In the genomic region with DNA sequence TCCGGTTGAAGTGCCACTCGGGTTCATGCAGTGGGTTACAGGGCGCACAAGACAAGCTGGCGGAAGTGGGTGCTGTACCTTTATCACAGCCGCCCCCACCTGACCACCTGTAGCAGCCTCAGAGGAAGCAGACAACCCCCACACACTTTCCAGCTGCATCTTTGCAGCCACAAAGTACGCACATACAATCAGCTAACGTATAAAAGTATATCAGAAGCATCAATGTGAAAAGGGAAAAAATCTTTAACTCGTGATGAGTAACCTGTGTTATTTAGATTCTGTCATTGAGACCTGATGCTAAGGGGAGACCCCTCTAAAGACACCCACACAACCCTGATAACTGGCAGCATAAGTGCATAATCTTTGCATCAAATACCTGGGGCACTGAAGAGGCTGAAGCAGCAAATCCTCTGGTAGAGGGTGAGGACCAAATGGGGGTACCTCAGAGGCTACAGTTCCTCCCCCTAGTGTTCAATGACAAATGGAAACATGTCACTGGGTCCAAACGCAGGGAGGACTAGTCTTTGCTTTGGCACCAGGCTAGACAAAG, we compare ENCODE assay signal across 9 cellular contexts. TPM values are rescaled to one million over a fixed set of nuclear protein-coding genes. Genes with fewer than 3 reads are reported as not detected.
DNase-seq lines count a peak whose midpoint lies in the region; ATAC-seq and TF ChIP-seq lines count a peak whose summit lies in the region.
"Had no signal": no experiment of that assay in that cellular context is flagged by ENCODE, and none has a peak within 500 bp of the region (broad histone marks: within the 10 kb centered on the region; RNA-seq: fewer than 3 reads in every experiment).

No MANE protein-coding gene starts in this region.

- H3K4me1 Mint-ChIP-seq in osteocyte (ENCODE audit: unreplicated experiment), result no peaks in the 10 kb centered on the region

- H3K27ac Mint-ChIP-seq in osteocyte (ENCODE audit: unreplicated experiment), result no peak overlapping the region

- H3K36me3 Mint-ChIP-seq in osteocyte (ENCODE audit: unreplicated experiment), result peaks cover 3% of the 10 kb centered on the region

- peak; percentile 90 to 96 for DNase-seq in activated CD4-positive, alpha-beta T cell treated with anti-CD3 and anti-CD28 coated beads for 4 hours
- DNase-seq in effector CD4-positive, alpha-beta T cell, result peak; percentile 87
- DNase-seq in stimulated activated CD4-positive, alpha-beta T cell treated with anti-CD3 and anti-CD28 coated beads, TNF-alpha, amount 100 ng/mL, for 4 hours (ENCODE audit: low read depth in 3 of 3), result peak; percentile 47 to 90 (median 82)
- DNase-seq in NOMO-1 treated with DMSO at 0.1 percent for 48 hours (lab: John Stamatoyannopoulos, UW; ENCODE audit: unreplicated experiment) (no peak), AG08396 (ENCODE audit: low spot score) (no peak), osteocyte (ENCODE audit: extremely low spot score, unreplicated experiment) (no peak)
- DNase-seq: IMR-90 had no signal

- peaks cover 43% of the 10 kb centered on the region for H3K27me3 Mint-ChIP-seq in osteocyte (ENCODE audit: unreplicated experiment)

- H3K4me3 Mint-ChIP-seq in osteocyte (ENCODE audit: unreplicated experiment), result no peak overlapping the region

- ATAC-seq in GM18867 (IDR thresholded peaks at IDR 0.05; ENCODE audit: unreplicated experiment), result peak; percentile 75
- no peak for ATAC-seq in HG03139 (IDR thresholded peaks at IDR 0.05; ENCODE audit: unreplicated experiment)

- H3K9me3 Mint-ChIP-seq in osteocyte (ENCODE audit: unreplicated experiment), result peaks cover 18% of the 10 kb centered on the region

- TF ChIP-seq CTCF in osteocyte (IDR thresholded peaks at IDR 0.05), result no peak

RNA-seq across cellular contexts. Expression of gene BACH2, which starts 22.1 kb away (rescaled TPM):
- total RNA-seq in osteocyte, result 1.6 and 2.6 TPM in 2 replicates

Comparison
In these comparisons a context has a peak if more than half of its experiments do, and no peak if none do; other contexts are left out.
1. DNase-seq: peak in activated CD4-positive, alpha-beta T cell treated with anti-CD3 and anti-CD28 coated beads for 4 hours (2 of 2), effector CD4-positive, alpha-beta T cell (single experiment) and stimulated activated CD4-positive, alpha-beta T cell treated with anti-CD3 and anti-CD28 coated beads, TNF-alpha, amount 100 ng/mL, for 4 hours (3 of 3); none in NOMO-1 treated with DMSO at 0.1 percent for 48 hours (single experiment), AG08396 (single experiment) and osteocyte (single experiment).